13 cellular contexts compared by ENCODE assay signal in the genomic region with DNA sequence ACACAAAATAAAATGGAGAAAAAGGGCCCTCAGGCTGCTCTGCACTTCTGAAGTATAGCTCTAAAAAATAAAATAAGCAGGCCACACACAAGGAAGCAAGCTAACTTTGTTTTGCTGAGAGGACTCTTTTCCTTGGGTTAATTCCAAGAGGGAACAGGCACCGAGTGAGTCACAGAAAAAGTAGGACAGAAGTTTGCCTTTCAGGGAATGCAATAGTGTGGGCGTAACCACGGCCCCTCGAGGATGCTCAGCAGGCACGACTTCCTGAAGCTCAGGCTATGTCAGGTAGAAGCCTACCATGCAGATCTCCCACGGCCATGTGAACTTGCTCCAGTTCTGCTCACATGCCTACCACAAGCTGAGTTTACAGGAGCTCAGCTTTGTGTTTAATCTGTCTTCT. TPM values are rescaled to one million over a fixed set of nuclear protein-coding genes. Genes with fewer than 3 reads are reported as not detected.
DNase-seq lines count a peak whose midpoint lies in the region; ATAC-seq and TF ChIP-seq lines count a peak whose summit lies in the region.
"Had no signal": no experiment of that assay in that cellular context is flagged by ENCODE, and none has a peak within 500 bp of the region (broad histone marks: within the 10 kb centered on the region; RNA-seq: fewer than 3 reads in every experiment).

No MANE protein-coding gene starts in this region.

- H3K36me3 Mint-ChIP-seq in activated CD4-positive, alpha-beta T cell treated with anti-CD3 and anti-CD28 coated beads, Interleukin-2, amount 10 ng/mL, durations not matched to agents 24 days and 14 days (ENCODE audit: low read depth), result no peaks in the 10 kb centered on the region

- H3K4me3 Mint-ChIP-seq in activated CD4-positive, alpha-beta T cell treated with anti-CD3 and anti-CD28 coated beads, Interleukin-2, amount 10 ng/mL, durations not matched to agents 24 days and 14 days, result no peak overlapping the region

- no peak overlapping the region for H3K27ac Mint-ChIP-seq in activated CD4-positive, alpha-beta T cell treated with anti-CD3 and anti-CD28 coated beads, Interleukin-2, amount 10 ng/mL, durations not matched to agents 24 days and 14 days

- no peak overlapping the region for H3K27ac ChIP-seq in transverse colon
- H3K27ac ChIP-seq: VCaP had no signal

- no peaks in the 10 kb centered on the region for H3K4me1 Mint-ChIP-seq in activated CD4-positive, alpha-beta T cell treated with anti-CD3 and anti-CD28 coated beads, Interleukin-2, amount 10 ng/mL, durations not matched to agents 24 days and 14 days

- H3K27me3 ChIP-seq in transverse colon, result no peaks in the 10 kb centered on the region

- 57% methylated on average over 6 of the region's 6 CpGs; no CpG with 5 or more reads in 1 of the 2 donors for WGBS in transverse colon (ENCODE audit: low coverage in 1 of 2), 2 donors

- in situ Hi-C loops in transverse colon (cut with MboI; ENCODE audit: low pct_ligation_motif_present in 1 of 4, low pct_unique_long_range_greater_than_20kb in 1 of 4, low sequenced_read_pairs in 3 of 4), result no loop called here

- no peaks in the 10 kb centered on the region for H3K4me1 ChIP-seq in transverse colon

- H3K4me3 ChIP-seq in skeletal muscle cell (ENCODE audit: low read depth, low read length), result no peak overlapping the region
- H3K4me3 ChIP-seq in transverse colon, result no peak overlapping the region

- H3K27me3 Mint-ChIP-seq in activated CD4-positive, alpha-beta T cell treated with anti-CD3 and anti-CD28 coated beads, Interleukin-2, amount 10 ng/mL, durations not matched to agents 24 days and 14 days, result no peaks in the 10 kb centered on the region

- no peaks in the 10 kb centered on the region for H3K9me3 ChIP-seq in transverse colon

- TF ChIP-seq POLR2A in transverse colon (IDR thresholded peaks at IDR 0.05), result no peak

- intact Hi-C loops in activated CD4-positive, alpha-beta T cell treated with anti-CD3 and anti-CD28 coated beads, Interleukin-2, amount 10 ng/mL, durations not matched to agents 24 days and 14 days (cut with micrococcal nuclease), result no loop called here
- intact Hi-C loops in transverse colon (cut with DNase I; ENCODE audit: low total_unique reads), result no loop called here

- no peak for ATAC-seq in HG02885 (IDR thresholded peaks at IDR 0.05; ENCODE audit: poor library complexity, unreplicated experiment)

- H3K9me3 Mint-ChIP-seq in activated CD4-positive, alpha-beta T cell treated with anti-CD3 and anti-CD28 coated beads, Interleukin-2, amount 10 ng/mL, durations not matched to agents 24 days and 14 days, result peaks cover 2% of the 10 kb centered on the region

- DNase-seq in ELR (ENCODE audit: low read depth) (peak; percentile 0), brain pericyte (ENCODE audit: low read depth, low spot score) (peak; percentile 15), hepatic stellate cell (ENCODE audit: low spot score) (peak; percentile 22), skeletal muscle cell (ENCODE audit: low read depth) (peak; percentile 55), transverse colon (no peak), HPDE6-E6E7 (ENCODE audit: extremely low spot score) (no peak)
- no peak for DNase-seq in activated CD4-positive, alpha-beta T cell treated with anti-CD3 and anti-CD28 coated beads, Interleukin-2, amount 10 ng/mL, durations not matched to agents 24 days and 14 days
- DNase-seq: H7, midbrain, NCI-H1436 had no signal

- TF ChIP-seq CTCF in transverse colon (IDR thresholded peaks at IDR 0.05), result no peak

- TF ChIP-seq EP300 in transverse colon (IDR thresholded peaks at IDR 0.05; ENCODE audit: low read depth), result no peak

- H3K36me3 ChIP-seq in transverse colon, result no peaks in the 10 kb centered on the region

RNA-seq across cellular contexts. Expression of gene PPP1R2C, which starts 22.1 kb away (rescaled TPM):
- total RNA-seq in activated CD4-positive, alpha-beta T cell treated with anti-CD3 and anti-CD28 coated beads, Interleukin-2, amount 10 ng/mL, durations not matched to agents 24 days and 14 days, result not detected in 2 replicates
- total RNA-seq in transverse colon, result not detected
- total RNA-seq: H7, temporal lobe had no signal

Comparison
In these comparisons a context has a peak if more than half of its experiments do, and no peak if none do; other contexts are left out.
1. DNase-seq: peak in ELR (single experiment), brain pericyte (single experiment), hepatic stellate cell (single experiment) and skeletal muscle cell (single experiment); none in activated CD4-positive, alpha-beta T cell treated with anti-CD3 and anti-CD28 coated beads, Interleukin-2, amount 10 ng/mL, durations not matched to agents 24 days and 14 days (single experiment), transverse colon (single experiment) and HPDE6-E6E7 (single experiment).